Comparison of ENCODE assay signal across 1 cellular context in genomic region chr10:101012525-101013364, GRCh38.
TF ChIP-seq lines count a peak whose summit lies in the region.

No MANE protein-coding gene starts in this region.

TF ChIP-seq in SK-N-SH, 30 proteins besides CTCF, POLR2A, EP300 and RAD21 (continued from another document):
- TF ChIP-seq REST (IDR thresholded peaks at IDR 0.05; ENCODE audit: low read depth, low read length) = 0 out of 2 replicates have a peak, but pooled peaks have one; percentile 32
- TF ChIP-seq POLR2AphosphoS5 (IDR thresholded peaks at IDR 0.05; ENCODE audit: low read depth, low read length) = 0 out of 2 replicates have a peak, but pooled peaks have one; percentile 15
